Comparison of ENCODE assay signal across 13 cellular contexts in genomic region chr6:37058084-37058586, GRCh38. TPM values are rescaled to one million over a fixed set of nuclear protein-coding genes. Genes with fewer than 3 reads are reported as not detected.
A peak's percentile ranks its signal among the peaks of the same experiment; 100 is the strongest.
DNase-seq lines count a peak whose midpoint lies in the region; ATAC-seq, FAIRE-seq and TF ChIP-seq lines count a peak whose summit lies in the region.
"Had no signal": no experiment of that assay in that cellular context is flagged by ENCODE, and none has a peak within 500 bp of the region (broad histone marks: within the 10 kb centered on the region; RNA-seq: fewer than 3 reads in every experiment).

No MANE protein-coding gene starts in this region.

- POLR2A ChIA-PET in A549 (lab: Yijun Ruan, JAX): interaction anchor here (0.5 to 2.3 kb wide), 4 partner anchors 73 to 164 kb away, joined by 3 to 8 read pairs (median 8); partner anchors contain the start of gene PIM1
- POLR2A ChIA-PET in HCT116 (lab: Charles Lee): interaction anchor here (1.2 to 5.2 kb wide), 2 partner anchors 9 to 113 kb away, joined by 3 to 24 read pairs; partner anchors contain the start of gene PIM1

- H3K9me2 ChIP-seq in HCT116 (ENCODE audit: insufficient read depth): no peaks in the 10 kb centered on the region

- no peak for TF ChIP-seq POLR2A in A549 (IDR thresholded peaks at IDR 0.05; ENCODE audit: low read length)
- TF ChIP-seq POLR2A in HCT116 (IDR thresholded peaks at IDR 0.05; ENCODE audit: borderline replicate concordance, extremely low read depth, insufficient read depth, insufficient read length): no peak

- H3K27me3 ChIP-seq in HCT116 (ENCODE audit: insufficient read depth, low read length) (no peaks in the 10 kb centered on the region), mammary epithelial cell (ENCODE audit: insufficient read depth, low read length) (no peaks in the 10 kb centered on the region)
- H3K27me3 ChIP-seq: pancreas, upper lobe of right lung had no signal

- H3K9ac ChIP-seq in HCT116 (ENCODE audit: low read length) (0 out of 2 replicates have a peak overlapping the region, but pooled peaks have one; percentile 6), mammary epithelial cell (ENCODE audit: insufficient read depth, low read length) (no peak overlapping the region)

- ATAC-seq in A549 (peak in 1 of 2 experiments; percentile 5; a peak in 2 of 6 replicates), HCT116 (no peak), HG03196 (IDR thresholded peaks at IDR 0.05; ENCODE audit: unreplicated experiment) (no peak)
- ATAC-seq: activated T-helper 17 cell treated with anti-CD3 and anti-CD28 coated beads, Interleukin-2, amount 50 U/mL, for 72 hours; pancreas; upper lobe of right lung had no signal

- H3K27ac ChIP-seq in A549 (peak overlapping the region; percentile 100), HCT116 (ENCODE audit: low read depth, low read length) (no peak overlapping the region), mammary epithelial cell (ENCODE audit: insufficient read depth, low read depth, low read length) (peak overlapping the region; percentile 96)
- H3K27ac ChIP-seq: pancreas, upper lobe of right lung had no signal

- RAD21 ChIA-PET in HCT116 (lab: Charles Lee; ENCODE audit: low non-redundant PET in 1 of 2, low total read pairs in 2 of 2, uncharacterized antibody in 2 of 2, unreplicated experiment in 2 of 2): interaction anchor here in 1 of 2 experiments (1.2 kb wide), 1 partner anchor 113 kb away, joined by 3 read pairs; no protein-coding TSS in a partner anchor

- peak in 1 of 2 experiments; percentile 58 for DNase-seq in A549 (ENCODE audit: low read depth in 1 of 2, low spot score in 1 of 2)
- DNase-seq in HCT116 (ENCODE audit: low read depth, low spot score): no peak
- DNase-seq in mammary epithelial cell: peak; percentile 72
- peak; percentile 22 for DNase-seq in kidney tubule cell (ENCODE audit: low spot score)
- DNase-seq in germinal center (ENCODE audit: low spot score): no peak
- DNase-seq in NCI-H2196 (lab: John Stamatoyannopoulos, UW; ENCODE audit: unreplicated experiment): no peak
- DNase-seq in NCI-H446 treated with DMSO at 0.1 percent for 48 hours (lab: John Stamatoyannopoulos, UW): no peak
- DNase-seq: activated CD4-positive, alpha-beta T cell treated with anti-CD3 and anti-CD28 coated beads, Interleukin-2, amount 50 U/mL, for 4 hours; pancreas; upper lobe of right lung had no signal

- no peaks in the 10 kb centered on the region for H3K9me3 ChIP-seq in A549
- H3K9me3 ChIP-seq in HCT116 (ENCODE audit: control insufficient read depth in 1 of 2, insufficient read depth in 1 of 2, low read depth in 1 of 2, low read length in 2 of 2): no peaks in the 10 kb centered on the region
- no peaks in the 10 kb centered on the region for H3K9me3 ChIP-seq in mammary epithelial cell (replicated peaks; ENCODE audit: insufficient read depth, low read length)
- H3K9me3 ChIP-seq: pancreas, upper lobe of right lung had no signal

- peaks cover 62% of the 10 kb centered on the region for H3K4me1 ChIP-seq in A549
- H3K4me1 ChIP-seq in HCT116 (ENCODE audit: control insufficient read depth in 1 of 2, insufficient read depth in 2 of 2, low read length in 2 of 2): peaks cover 32 to 59% of the 10 kb centered on the region in 2 experiments
- H3K4me1 ChIP-seq in mammary epithelial cell (ENCODE audit: insufficient read depth, low read length): peaks cover 52% of the 10 kb centered on the region
- H3K4me1 ChIP-seq: pancreas had no signal

- intact Hi-C loops in HCT116 (cut with micrococcal nuclease): no loop called here
- intact Hi-C loops in mammary epithelial cell (cut with micrococcal nuclease): loop anchor here (2.0 kb wide), 2 partner anchors 19 to 45 kb away; no protein-coding TSS in a partner anchor

- WGBS in A549 (ENCODE audit: missing lambda C conversion rate): 70% methylated on average over 9 of the region's 9 CpGs
- 82% methylated on average over 8 of the region's 9 CpGs for WGBS in mammary epithelial cell (ENCODE audit: low coverage, missing lambda C conversion rate)

- TF ChIP-seq CTCF in A549 (IDR thresholded peaks at IDR 0.05) (no peak), HCT116 (IDR thresholded peaks at IDR 0.05 in 2 of 3, conservative IDR thresholded peaks at IDR 0.05 in 1 of 3; ENCODE audit: borderline replicate concordance in 1 of 3, insufficient read depth in 1 of 3, low read depth in 2 of 3, low read length in 2 of 3) (no peak), mammary epithelial cell (conservative IDR thresholded peaks at IDR 0.05 in 1 of 2, IDR thresholded peaks at IDR 0.05 in 1 of 2; ENCODE audit: extremely low read depth in 1 of 2, insufficient read depth in 1 of 2, low read depth in 1 of 2, low read length in 2 of 2) (no peak)

- CTCF ChIA-PET in A549 (lab: Yijun Ruan, JAX): interaction anchor here (0.6 to 16.7 kb wide), 21 partner anchors 7 to 173 kb away, joined by 3 to 449 read pairs (median 5); partner anchors contain the start of genes C6orf89 and PIM1
- CTCF ChIA-PET in HCT116 (lab: Charles Lee): interaction anchor here (1.8 to 4.8 kb wide), 3 partner anchors 40 to 152 kb away, joined by 5 to 31 read pairs (median 9); partner anchors contain the start of gene PIM1
- CTCF ChIA-PET in mammary epithelial cell (lab: Charles Lee; ENCODE audit: low non-redundant PET): interaction anchor here (0.6 kb wide), 1 partner anchor 113 kb away, joined by 3 read pairs; no protein-coding TSS in a partner anchor

- no peak overlapping the region for H3K4me3 ChIP-seq in A549
- no peak overlapping the region for H3K4me3 ChIP-seq in HCT116 (replicated peaks in 1 of 2; ENCODE audit: low read depth in 1 of 2, low read length in 2 of 2)
- H3K4me3 ChIP-seq in mammary epithelial cell (replicated peaks in 1 of 3; ENCODE audit: insufficient read depth in 1 of 3, low read depth in 2 of 3, low read length in 3 of 3): no peak overlapping the region
- H3K4me3 ChIP-seq: pancreas, upper lobe of right lung had no signal

- H4K20me1 ChIP-seq in HCT116 (ENCODE audit: insufficient read depth): no peaks in the 10 kb centered on the region
- H4K20me1 ChIP-seq in mammary epithelial cell (ENCODE audit: insufficient read depth, low read length): no peaks in the 10 kb centered on the region

- TF ChIP-seq RAD21 in A549 (conservative IDR thresholded peaks at IDR 0.05 in 1 of 2, IDR thresholded peaks at IDR 0.05 in 1 of 2) (no peak), HCT116 (IDR thresholded peaks at IDR 0.05; ENCODE audit: low read depth) (no peak)

- peak overlapping the region; percentile 86; the same call in 2 of the 3 replicates for H3K4me2 ChIP-seq in A549
- peak overlapping the region; percentile 71 for H3K4me2 ChIP-seq in HCT116 (ENCODE audit: low read length)
- no peak overlapping the region for H3K4me2 ChIP-seq in mammary epithelial cell (ENCODE audit: insufficient read depth, low read depth, low read length)

- H2AFZ ChIP-seq in HCT116 (ENCODE audit: low read depth, low read length, poor library complexity, severe bottlenecking) (peak overlapping the region; percentile 60), mammary epithelial cell (ENCODE audit: low read depth, low read length) (no peak overlapping the region)

- TF ChIP-seq EP300 in A549 (IDR thresholded peaks at IDR 0.05): no peak

- no peak for FAIRE-seq in A549 (lab: Jason Lieb, UNC)
- FAIRE-seq: endometrium, pancreas had no signal

- BruUV-seq in HCT116 (replicated peaks; lab: Mats Ljungman, UMichigan) (no TSS peak), mammary epithelial cell (replicated peaks; lab: Mats Ljungman, UMichigan) (no TSS peak)

- in situ Hi-C loops in mammary epithelial cell (cut with MboI; ENCODE audit: low sequenced_read_pairs in 2 of 2): loop anchor here in 1 of 2 donors (5.0 to 10.0 kb wide), 3 partner anchors 36 to 147 kb away; no protein-coding TSS in a partner anchor

- no peaks in the 10 kb centered on the region for H3K36me3 ChIP-seq in HCT116 (ENCODE audit: control insufficient read depth in 1 of 2, insufficient read depth in 2 of 2, low read length in 2 of 2)
- no peaks in the 10 kb centered on the region for H3K36me3 ChIP-seq in mammary epithelial cell (ENCODE audit: insufficient read depth, low read length)
- H3K36me3 ChIP-seq: pancreas, upper lobe of right lung had no signal

- H3K79me2 ChIP-seq in HCT116 (ENCODE audit: insufficient read depth, low read length) (no peaks in the 10 kb centered on the region), mammary epithelial cell (ENCODE audit: insufficient read depth, low read length) (no peaks in the 10 kb centered on the region)

- dilution Hi-C loops in mammary epithelial cell (cut with HindIII; ENCODE audit: low sequenced_read_pairs): no loop called here

TF ChIP-seq in A549, 52 proteins besides CTCF, POLR2A, EP300 and RAD21:
- TF ChIP-seq CHD2 (IDR thresholded peaks at IDR 0.05; ENCODE audit: low read length, partially characterized antibody): no peak
- no peak for TF ChIP-seq FOSB (CRISPR knock-in tag; IDR thresholded peaks at IDR 0.05)
- TF ChIP-seq RFX5 (IDR thresholded peaks at IDR 0.05): no peak
- TF ChIP-seq NPAS2 (CRISPR knock-in tag; IDR thresholded peaks at IDR 0.05; ENCODE audit: borderline replicate concordance): no peak
- no peak for TF ChIP-seq EHF (CRISPR knock-in tag; IDR thresholded peaks at IDR 0.05)
- no peak for TF ChIP-seq RARB (CRISPR knock-in tag; IDR thresholded peaks at IDR 0.05)
- no peak for TF ChIP-seq KDM5A (IDR thresholded peaks at IDR 0.05)

TF ChIP-seq in HCT116, 20 proteins besides CTCF, POLR2A, EP300 and RAD21 (continues in another document):
- no peak for TF ChIP-seq ATF3 (IDR thresholded peaks at IDR 0.05)
- TF ChIP-seq JUND (IDR thresholded peaks at IDR 0.05): no peak

RNA-seq across cellular contexts. Expression of gene FGD2, which starts 52.7 kb away (rescaled TPM):
- not detected in 2 replicates for polyA plus RNA-seq in A549 (2011; rRNA removed)
- polyA plus RNA-seq in A549 (2012; cell fraction: cytosol; rRNA removed): not detected in 2 replicates
- polyA plus RNA-seq in A549 (2012; cell fraction: nucleus; rRNA removed): 0.06 TPM in 1 of 2 replicates, not detected in the other
- not detected in 3 replicates for polyA plus RNA-seq in A549 (2017; fragmentation: RNase III; extraction: RNeasy Plus Mini Kit Qiagen cat#74134 plus additional on column Dnase treatment)
- polyA minus RNA-seq in A549 (2011; rRNA and poly(A)+ RNA removed): not detected in 2 replicates
- total RNA-seq in HCT116 (2021; ENCODE audit: unreplicated experiment): 0.10 TPM
- polyA plus RNA-seq in HCT116 (2012): 0.22 and 0.41 TPM in 2 replicates
- not detected for total RNA-seq in mammary epithelial cell
- not detected for polyA plus RNA-seq in mammary epithelial cell
- not detected for polyA minus RNA-seq in mammary epithelial cell

Comparison
In these comparisons a context has a peak if more than half of its experiments do, and no peak if none do; other contexts are left out.
1. DNase-seq: peak in mammary epithelial cell (single experiment) and kidney tubule cell (single experiment); none in HCT116 (single experiment), germinal center (single experiment), NCI-H2196 (single experiment) and NCI-H446 treated with DMSO at 0.1 percent for 48 hours (single experiment).